Comparison of ENCODE assay signal across 1 cellular context in genomic region chr11:62560566-62561103, GRCh38.
TF ChIP-seq lines count a peak whose summit lies in the region.

No MANE protein-coding gene starts in this region.

TF ChIP-seq in HepG2, 621 proteins besides CTCF, POLR2A, EP300 and RAD21 (continued from another document and continues in another):
- TF ChIP-seq ZBTB14 (CRISPR knock-in tag; IDR thresholded peaks at IDR 0.05) (no peak), THRA (CRISPR knock-in tag; IDR thresholded peaks at IDR 0.05; ENCODE audit: borderline replicate concordance) (0 out of 2 replicates have a peak, but pooled peaks have one; percentile 9), TIGD3 (CRISPR knock-in tag; IDR thresholded peaks at IDR 0.05; ENCODE audit: borderline replicate concordance) (no peak), CEBPG (CRISPR knock-in tag; IDR thresholded peaks at IDR 0.05) (peak; percentile 10; the same call in 1 of the 2 replicates), SRSF1 (optimal IDR thresholded peaks at IDR 0.05; ENCODE audit: low read depth, low read length) (no peak), ZFAT (CRISPR knock-in tag; conservative IDR thresholded peaks at IDR 0.05) (no peak), KLF11 (CRISPR knock-in tag; IDR thresholded peaks at IDR 0.05) (no peak), TBX2 (CRISPR knock-in tag; IDR thresholded peaks at IDR 0.05; ENCODE audit: borderline replicate concordance) (no peak), ZNF775 (CRISPR knock-in tag; IDR thresholded peaks at IDR 0.05; ENCODE audit: borderline replicate concordance) (no peak), HINFP (CRISPR knock-in tag; IDR thresholded peaks at IDR 0.05; ENCODE audit: low read depth) (0 out of 2 replicates have a peak, but pooled peaks have one; percentile 42), TP53 (CRISPR knock-in tag; conservative IDR thresholded peaks at IDR 0.05) (no peak), RARA (CRISPR knock-in tag; IDR thresholded peaks at IDR 0.05) (peak; percentile 25; the same call in 1 of the 2 replicates), ZNF770 (CRISPR knock-in tag; IDR thresholded peaks at IDR 0.05) (peak; percentile 20; the same call in 1 of the 2 replicates), SP5 (CRISPR knock-in tag; IDR thresholded peaks at IDR 0.05; ENCODE audit: borderline replicate concordance, low read depth) (peak; percentile 80), MEF2D (CRISPR knock-in tag; IDR thresholded peaks at IDR 0.05) (0 out of 2 replicates have a peak, but pooled peaks have one; percentile 63), CBFB (CRISPR knock-in tag; IDR thresholded peaks at IDR 0.05) (no peak), HOXA3 (CRISPR knock-in tag; IDR thresholded peaks at IDR 0.05) (peak; percentile 14; the same call in 1 of the 2 replicates), ZNF24 (IDR thresholded peaks at IDR 0.05) (no peak), GABPA (IDR thresholded peaks at IDR 0.05; ENCODE audit: low read depth, low read length) (no peak), GABPA (CRISPR knock-in tag; IDR thresholded peaks at IDR 0.05; ENCODE audit: low read depth) (peak; percentile 35; the same call in 1 of the 2 replicates), HNF4G (IDR thresholded peaks at IDR 0.05; ENCODE audit: borderline replicate concordance, low read depth, low read length) (peak; percentile 17; the same call in 1 of the 2 replicates), HNF4G (CRISPR knock-in tag; IDR thresholded peaks at IDR 0.05; ENCODE audit: borderline replicate concordance, low read depth) (peak; percentile 20; the same call in 1 of the 2 replicates), HDAC6 (IDR thresholded peaks at IDR 0.05; ENCODE audit: low read depth, low read length) (no peak), MATR3 (CRISPR knock-in tag; IDR thresholded peaks at IDR 0.05) (no peak), DNMT3B (CRISPR knock-in tag; conservative IDR thresholded peaks at IDR 0.05) (no peak), GATAD1 (CRISPR knock-in tag; IDR thresholded peaks at IDR 0.05) (0 out of 2 replicates have a peak, but pooled peaks have one; percentile 48), FOSL1 (CRISPR knock-in tag; IDR thresholded peaks at IDR 0.05; ENCODE audit: borderline replicate concordance) (no peak), ZNF362 (CRISPR knock-in tag; IDR thresholded peaks at IDR 0.05; ENCODE audit: borderline replicate concordance) (peak; percentile 39; the same call in 1 of the 2 replicates), SOX6 (IDR thresholded peaks at IDR 0.05) (no peak), SOX6 (CRISPR knock-in tag; IDR thresholded peaks at IDR 0.05) (peak; percentile 55; the same call in 1 of the 2 replicates), ZNF644 (CRISPR knock-in tag; IDR thresholded peaks at IDR 0.05; ENCODE audit: low read depth) (no peak), PCBP1 (IDR thresholded peaks at IDR 0.05; ENCODE audit: borderline replicate concordance, low read depth, low read length) (no peak), NFRKB (IDR thresholded peaks at IDR 0.05) (no peak), ZC3H13 (CRISPR knock-in tag; IDR thresholded peaks at IDR 0.05) (no peak), SIX1 (CRISPR knock-in tag; IDR thresholded peaks at IDR 0.05; ENCODE audit: borderline replicate concordance) (no peak), ZNF414 (CRISPR knock-in tag; IDR thresholded peaks at IDR 0.05) (no peak), KLF16 (CRISPR knock-in tag; IDR thresholded peaks at IDR 0.05) (0 out of 4 replicates have a peak, but pooled peaks of 1 of the 2 experiments have one; percentile 35), ZNF431 (CRISPR knock-in tag; IDR thresholded peaks at IDR 0.05; ENCODE audit: borderline replicate concordance, low read depth) (no peak), ZKSCAN8 (CRISPR knock-in tag; IDR thresholded peaks at IDR 0.05; ENCODE audit: borderline replicate concordance) (no peak; the same call in 1 of the 2 replicates), TFE3 (CRISPR knock-in tag; IDR thresholded peaks at IDR 0.05) (peak; percentile 26; the same call in 1 of the 2 replicates), PRDM4 (CRISPR knock-in tag; IDR thresholded peaks at IDR 0.05; ENCODE audit: borderline replicate concordance) (no peak), ZBTB7A (CRISPR knock-in tag; IDR thresholded peaks at IDR 0.05) (no peak), HCFC1 (IDR thresholded peaks at IDR 0.05; ENCODE audit: low read depth, low read length) (0 out of 2 replicates have a peak, but pooled peaks have one; percentile 9), ZNF337 (CRISPR knock-in tag; IDR thresholded peaks at IDR 0.05; ENCODE audit: borderline replicate concordance, low read depth) (no peak), ZNF207 (IDR thresholded peaks at IDR 0.05; ENCODE audit: borderline replicate concordance) (no peak), ZNF766 (CRISPR knock-in tag; IDR thresholded peaks at IDR 0.05; ENCODE audit: borderline replicate concordance) (no peak), BRD4 (CRISPR knock-in tag; IDR thresholded peaks at IDR 0.05) (no peak), TBL1XR1 (IDR thresholded peaks at IDR 0.05; ENCODE audit: borderline replicate concordance, low read length, partially characterized antibody) (peak; percentile 65), ZEB1 (IDR thresholded peaks at IDR 0.05; ENCODE audit: insufficient replicate concordance, low read depth) (no peak), SRF (IDR thresholded peaks at IDR 0.05; ENCODE audit: low read depth, low read length) (0 out of 2 replicates have a peak, but pooled peaks have one; percentile 15), ZNF441 (CRISPR knock-in tag; IDR thresholded peaks at IDR 0.05; ENCODE audit: borderline replicate concordance) (no peak; the same call in 1 of the 2 replicates), FOXA1 (IDR thresholded peaks at IDR 0.05) (no peak), FOXA1 (CRISPR knock-in tag; IDR thresholded peaks at IDR 0.05) (0 out of 2 replicates have a peak, but pooled peaks have one; percentile 13), ZNF317 (CRISPR knock-in tag; IDR thresholded peaks at IDR 0.05) (peak; percentile 86), SPEN (CRISPR knock-in tag; IDR thresholded peaks at IDR 0.05; ENCODE audit: low read depth) (peak; percentile 56), HMGXB4 (CRISPR knock-in tag; IDR thresholded peaks at IDR 0.05; ENCODE audit: borderline replicate concordance in 1 of 2, low read depth in 1 of 2) (peak; percentile 44 to 82; a peak in 1 of 4 replicates)
